7 cellular contexts compared by ENCODE assay signal in genomic region chr12:31251707-31252611, GRCh38.
A peak's percentile ranks its signal among the peaks of the same experiment; 100 is the strongest.
DNase-seq lines count a peak whose midpoint lies in the region; ATAC-seq and TF ChIP-seq lines count a peak whose summit lies in the region.
"Not testable (repeated sequence)": the region's sequence is repeated elsewhere in the genome, so short reads cannot be mapped to it uniquely, and the experiment has no call there.

No MANE protein-coding gene starts in this region.

- not testable (repeated sequence) for H3K27me3 ChIP-seq in colonic mucosa
- H3K27me3 ChIP-seq in skeletal muscle satellite cell (ENCODE audit: control insufficient read depth, insufficient read depth, low read length) = peaks cover 14% of the 10 kb centered on the region

- POLR2A ChIA-PET in RWPE1 (lab: Yijun Ruan, JAX; ENCODE audit: low non-redundant PET) = not testable (repeated sequence)

- not testable (repeated sequence) for ATAC-seq in left ventricle myocardium superior

- not testable (repeated sequence) for H3K36me3 ChIP-seq in colonic mucosa; skeletal muscle satellite cell (ENCODE audit: insufficient read depth, low read length)

- H3K4me3 ChIP-seq in colonic mucosa = peak overlapping the region; percentile 16
- not testable (repeated sequence) for H3K4me3 ChIP-seq in skeletal muscle satellite cell (ENCODE audit: low read length)

- peak; percentile 43 for DNase-seq in DMS53 treated with DMSO at 0.1 percent for 48 hours (lab: John Stamatoyannopoulos, UW; ENCODE audit: unreplicated experiment)
- peak; percentile 25 to 56 for DNase-seq in Kasumi-1 (lab: John Stamatoyannopoulos, UW)
- peak; percentile 15 for DNase-seq in RWPE1 (ENCODE audit: low spot score)
- DNase-seq in activated T-cell treated with anti-CD3 and anti-CD28 coated beads, Interleukin-2, amount 50 U/mL, for 1 hour = peak; percentile 21
- not testable (repeated sequence) for DNase-seq in colonic mucosa
- DNase-seq in left ventricle myocardium superior = peak; percentile 31

- H3K27ac ChIP-seq in RWPE1, colonic mucosa: not testable (repeated sequence)

- not testable (repeated sequence) for H3K9me3 ChIP-seq in colonic mucosa; skeletal muscle satellite cell (replicated peaks; ENCODE audit: low read length)

- not testable (repeated sequence) for H3K9ac ChIP-seq in colonic mucosa (ENCODE audit: low read depth in 2 of 2, low read length in 2 of 2); skeletal muscle satellite cell (ENCODE audit: low read depth, low read length)

- H3K4me1 ChIP-seq in colonic mucosa; skeletal muscle satellite cell (ENCODE audit: control insufficient read depth, insufficient read depth, low read length): not testable (repeated sequence)

- peak overlapping the region; percentile 37 for H3K4me2 ChIP-seq in skeletal muscle satellite cell (ENCODE audit: low read length)

- intact Hi-C loops in colonic mucosa (cut with DNase I) = loop anchor here (5.0 kb wide), 1 partner anchor 110 kb away; no protein-coding TSS in a partner anchor
- intact Hi-C loops in left ventricle myocardium superior (cut with micrococcal nuclease) = not testable (repeated sequence)

- TF ChIP-seq CTCF in RWPE1 (conservative IDR thresholded peaks at IDR 0.05; ENCODE audit: low read depth) = peak; percentile 23; the same call in 1 of the 2 replicates
- TF ChIP-seq CTCF in colonic mucosa (IDR thresholded peaks at IDR 0.05) = not testable (repeated sequence)

- CTCF ChIA-PET in RWPE1 (lab: Yijun Ruan, JAX) = interaction anchor here (0.6 to 2.8 kb wide), 3 partner anchors 11 to 151 kb away, joined by 3 to 17 read pairs (median 5); no protein-coding TSS in a partner anchor
